In genomic region chr7:149090397-149091195, GRCh38 we compare ENCODE assay signal across 8 cellular contexts. TPM values are rescaled to one million over a fixed set of nuclear protein-coding genes. Genes with fewer than 3 reads are reported as not detected.
DNase-seq lines count a peak whose midpoint lies in the region; ATAC-seq lines count a peak whose summit lies in the region.

A gene with protein sequence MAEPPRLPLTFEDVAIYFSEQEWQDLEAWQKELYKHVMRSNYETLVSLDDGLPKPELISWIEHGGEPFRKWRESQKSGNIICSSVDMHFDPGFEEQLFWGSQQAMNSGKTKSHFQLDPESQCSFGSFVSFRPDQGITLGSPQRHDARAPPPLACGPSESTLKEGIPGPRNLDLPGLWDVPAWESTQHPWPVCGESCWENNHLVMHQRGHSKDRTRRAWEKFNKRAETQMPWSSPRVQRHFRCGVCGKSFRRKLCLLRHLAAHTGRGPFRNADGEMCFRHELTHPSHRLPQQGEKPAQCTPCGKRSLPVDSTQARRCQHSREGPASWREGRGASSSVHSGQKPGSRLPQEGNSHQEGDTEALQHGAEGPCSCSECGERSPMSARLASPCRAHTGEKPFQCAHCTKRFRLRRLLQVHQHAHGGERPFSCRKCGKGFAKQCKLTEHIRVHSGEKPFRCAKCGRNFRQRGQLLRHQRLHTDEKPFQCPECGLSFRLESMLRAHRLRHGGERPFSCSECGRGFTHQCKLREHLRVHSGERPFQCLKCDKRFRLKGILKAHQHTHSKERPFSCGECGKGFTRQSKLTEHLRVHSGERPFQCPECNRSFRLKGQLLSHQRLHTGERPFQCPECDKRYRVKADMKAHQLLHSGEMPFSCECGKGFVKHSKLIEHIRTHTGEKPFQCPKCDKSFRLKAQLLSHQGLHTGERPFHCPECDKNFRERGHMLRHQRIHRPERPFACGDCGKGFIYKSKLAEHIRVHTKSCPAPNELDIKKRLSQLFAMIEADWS (minus strand): TSS chr7:149090718. CDS start chr7:149090640, 78 bp downstream.

- H3K4me1 Mint-ChIP-seq in CD8-positive, alpha-beta memory T cell = peaks cover 27 to 38% (median 31%) of the 10 kb centered on the region in 3 donors
- H3K4me1 Mint-ChIP-seq in activated CD4-positive, alpha-beta memory T cell treated with anti-CD3 and anti-CD28 coated beads, Interleukin-2, amount 10 ng/mL, durations not matched to agents 7 days and 5 days = peaks cover 20% of the 10 kb centered on the region
- H3K4me1 Mint-ChIP-seq in memory B cell = peaks cover 19% of the 10 kb centered on the region

- ATAC-seq in GM19452 (IDR thresholded peaks at IDR 0.05; ENCODE audit: unreplicated experiment) (peak; percentile 87), HG03575 (IDR thresholded peaks at IDR 0.05; ENCODE audit: extremely low read depth, insufficient number of reproducible peaks, low FRiP score, unreplicated experiment) (peak; percentile 46), memory B cell (ENCODE audit: low read depth) (peak; percentile 79)

- peak within 1 kb of the TSS; percentile 53 for H3K4me3 ChIP-seq in CD8-positive, alpha-beta memory T cell (ENCODE audit: low read length)
- H3K4me3 ChIP-seq in ectodermal cell (ENCODE audit: insufficient read depth, low read depth, low read length) = peak within 1 kb of the TSS; percentile 93

- no peaks in the 10 kb centered on the region for H3K9me3 ChIP-seq in CD8-positive, alpha-beta memory T cell (ENCODE audit: low read length)
- no peaks in the 10 kb centered on the region for H3K9me3 ChIP-seq in ectodermal cell (ENCODE audit: control insufficient read depth, low read length)

- peak within 1 kb of the TSS; percentile 88 to 100 (median 100) for H3K27ac Mint-ChIP-seq in CD8-positive, alpha-beta memory T cell
- H3K27ac Mint-ChIP-seq in activated CD4-positive, alpha-beta memory T cell treated with anti-CD3 and anti-CD28 coated beads, Interleukin-2, amount 10 ng/mL, durations not matched to agents 7 days and 5 days = peak within 1 kb of the TSS; percentile 98
- peak within 1 kb of the TSS; percentile 96 for H3K27ac Mint-ChIP-seq in memory B cell

- peak within 1 kb of the TSS; percentile 88 to 99 (median 94) for H3K4me3 Mint-ChIP-seq in CD8-positive, alpha-beta memory T cell
- H3K4me3 Mint-ChIP-seq in activated CD4-positive, alpha-beta memory T cell treated with anti-CD3 and anti-CD28 coated beads, Interleukin-2, amount 10 ng/mL, durations not matched to agents 7 days and 5 days = peak within 1 kb of the TSS; percentile 97
- peak within 1 kb of the TSS; percentile 99 for H3K4me3 Mint-ChIP-seq in memory B cell

- no peaks in the 10 kb centered on the region for H3K27me3 ChIP-seq in CD8-positive, alpha-beta memory T cell (ENCODE audit: insufficient read depth, low read length, poor library complexity, severe bottlenecking)
- no peaks in the 10 kb centered on the region for H3K27me3 ChIP-seq in ectodermal cell (ENCODE audit: control insufficient read depth, insufficient read depth, low read length, poor library complexity, severe bottlenecking)

- H3K36me3 Mint-ChIP-seq in CD8-positive, alpha-beta memory T cell = peaks cover 2 to 15% (median 5%) of the 10 kb centered on the region in 3 donors
- peaks cover 20% of the 10 kb centered on the region for H3K36me3 Mint-ChIP-seq in activated CD4-positive, alpha-beta memory T cell treated with anti-CD3 and anti-CD28 coated beads, Interleukin-2, amount 10 ng/mL, durations not matched to agents 7 days and 5 days (ENCODE audit: low read depth)
- H3K36me3 Mint-ChIP-seq in memory B cell = no peaks in the 10 kb centered on the region

- CTCF ChIA-PET in CD8-positive, alpha-beta memory T cell (lab: Charles Lee) = interaction anchor here (0.6 to 1.0 kb wide), 8 partner anchors 8 to 175 kb away, joined by 3 to 11 read pairs (median 3); no protein-coding TSS in a partner anchor
- CTCF ChIA-PET in activated CD4-positive, alpha-beta memory T cell treated with anti-CD3 and anti-CD28 coated beads, Interleukin-2, amount 10 ng/mL, durations not matched to agents 7 days and 5 days (lab: Charles Lee) = interaction anchor here (0.6 to 2.5 kb wide), 6 partner anchors 25 to 103 kb away, joined by 3 to 11 read pairs (median 3); partner anchors contain the start of genes ZNF398 and ZNF425

- H3K4me1 ChIP-seq in CD8-positive, alpha-beta memory T cell (ENCODE audit: insufficient read depth, low read length) = peaks cover 4% of the 10 kb centered on the region
- no peaks in the 10 kb centered on the region for H3K4me1 ChIP-seq in ectodermal cell (ENCODE audit: control insufficient read depth, insufficient read depth, low read length)

- H3K27ac ChIP-seq in CD8-positive, alpha-beta memory T cell (ENCODE audit: low read depth, low read length) = peak within 1 kb of the TSS; percentile 87
- peak within 1 kb of the TSS; percentile 94 for H3K27ac ChIP-seq in ectodermal cell (ENCODE audit: insufficient read depth, low read depth, low read length, poor library complexity, severe bottlenecking)

- POLR2A ChIA-PET in CD8-positive, alpha-beta memory T cell (lab: Charles Lee) = interaction anchor here (0.6 to 1.0 kb wide), 5 partner anchors 22 to 85 kb away, joined by 3 to 4 read pairs (median 3); partner anchors contain the start of genes ZNF398 and ZNF425
- POLR2A ChIA-PET in activated CD4-positive, alpha-beta memory T cell treated with anti-CD3 and anti-CD28 coated beads, Interleukin-2, amount 10 ng/mL, durations not matched to agents 7 days and 5 days (lab: Charles Lee) = interaction anchor here (1.0 kb wide), 2 partner anchors 25 to 57 kb away, joined by 3 to 4 read pairs; partner anchors contain the start of gene ZNF398

- no peaks in the 10 kb centered on the region for H3K9me3 Mint-ChIP-seq in CD8-positive, alpha-beta memory T cell
- peaks cover 2% of the 10 kb centered on the region for H3K9me3 Mint-ChIP-seq in activated CD4-positive, alpha-beta memory T cell treated with anti-CD3 and anti-CD28 coated beads, Interleukin-2, amount 10 ng/mL, durations not matched to agents 7 days and 5 days
- H3K9me3 Mint-ChIP-seq in memory B cell = no peaks in the 10 kb centered on the region

- no peaks in the 10 kb centered on the region for H3K27me3 Mint-ChIP-seq in CD8-positive, alpha-beta memory T cell
- H3K27me3 Mint-ChIP-seq in activated CD4-positive, alpha-beta memory T cell treated with anti-CD3 and anti-CD28 coated beads, Interleukin-2, amount 10 ng/mL, durations not matched to agents 7 days and 5 days = no peaks in the 10 kb centered on the region
- no peaks in the 10 kb centered on the region for H3K27me3 Mint-ChIP-seq in memory B cell

- H3K36me3 ChIP-seq in CD8-positive, alpha-beta memory T cell (ENCODE audit: insufficient read depth, low read length) = no peaks in the 10 kb centered on the region
- H3K36me3 ChIP-seq in ectodermal cell (ENCODE audit: control insufficient read depth, insufficient read depth, low read length) = no peaks in the 10 kb centered on the region

- peak; percentile 88 to 93 (median 91) for DNase-seq in CD8-positive, alpha-beta memory T cell
- DNase-seq in NCI-H82 treated with DMSO at 0.1 percent for 48 hours (lab: John Stamatoyannopoulos, UW; ENCODE audit: unreplicated experiment) = peak; percentile 63
- DNase-seq in activated CD4-positive, alpha-beta memory T cell treated with anti-CD3 and anti-CD28 coated beads, Interleukin-2, amount 10 ng/mL, durations not matched to agents 7 days and 5 days = peak; percentile 90
- peak; percentile 88 to 90 for DNase-seq in memory B cell (ENCODE audit: low spot score in 2 of 2)
- DNase-seq in stimulated activated CD8-positive, alpha-beta memory T cell treated with anti-CD3 and anti-CD28 coated beads, Interleukin-12 subunit alpha, Interleukin-12 subunit beta, amount 100 ng/mL, for 1 hour (ENCODE audit: low read depth) = peak; percentile 87

- whole genome bisulfite sequencing in ectodermal cell, 2 experiments = 0% methylated on average over 77 of the region's 77 CpGs

RNA-seq across cellular contexts. Expression of the gene that starts here (rescaled TPM):
- total RNA-seq in CD8-positive, alpha-beta memory T cell = 1 to 10 TPM; 8.5 to 9.2 TPM
- 17.3 TPM for polyA plus RNA-seq in CD8-positive, alpha-beta memory T cell
- 1 to 10 TPM; 6.0 to 7.0 TPM for total RNA-seq in activated CD4-positive, alpha-beta memory T cell treated with anti-CD3 and anti-CD28 coated beads, Interleukin-2, amount 10 ng/mL, durations not matched to agents 7 days and 5 days
- 13.2 TPM for polyA plus RNA-seq in ectodermal cell (2013, experiment 1 of 4)
- polyA plus RNA-seq in ectodermal cell (2013, experiment 2 of 4) = 11.4 TPM
- 10.4 TPM for polyA plus RNA-seq in ectodermal cell (2013, experiment 3 of 4)
- 12.0 TPM for polyA plus RNA-seq in ectodermal cell (2013, experiment 4 of 4)

Comparison
In these comparisons a context has a peak if more than half of its experiments do, and no peak if none do; other contexts are left out.
1. Peak in every context shown above with its lines: DNase-seq, ATAC-seq, H3K4me3 ChIP-seq and H3K27ac ChIP-seq.